Comparison of ENCODE assay signal across 13 cellular contexts in the genomic region with DNA sequence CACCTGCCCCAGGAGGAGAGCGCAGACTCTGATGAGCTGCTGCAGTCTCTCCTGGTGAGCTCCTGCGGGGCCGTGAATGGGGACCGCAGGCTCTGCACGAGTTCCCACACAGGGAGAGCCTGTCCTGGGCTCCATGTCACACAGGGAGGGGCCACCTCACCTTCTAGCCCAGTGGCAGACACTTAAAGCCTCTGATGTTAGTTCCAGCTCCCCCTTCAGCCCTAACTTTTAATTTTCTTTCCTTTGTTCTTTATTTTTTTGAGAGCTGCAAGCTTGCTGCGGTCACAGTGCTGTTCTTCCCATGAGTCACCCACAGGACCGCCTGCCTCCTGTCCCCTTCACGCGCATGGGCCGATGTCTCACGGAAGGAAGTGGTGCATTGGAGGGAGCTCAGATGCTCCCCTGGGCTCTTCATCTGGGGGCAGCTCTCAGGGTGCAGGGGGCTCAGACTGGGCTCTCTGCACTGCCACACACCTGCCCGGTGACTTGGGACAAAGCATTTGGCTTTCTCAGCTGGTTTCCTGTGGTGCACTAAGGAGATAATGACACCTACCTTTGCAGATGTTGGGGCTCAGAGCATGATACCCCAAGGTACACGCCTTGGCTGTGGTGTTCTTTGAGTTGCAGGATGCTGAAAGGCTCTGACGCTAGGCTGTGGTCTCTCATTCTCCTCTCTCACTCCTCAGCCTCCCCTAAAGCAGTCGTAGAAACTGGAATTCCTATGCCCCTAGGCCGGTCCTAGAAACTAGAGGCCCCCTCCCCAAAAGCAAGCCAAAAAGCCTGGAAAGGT. TPM values are rescaled to one million over a fixed set of nuclear protein-coding genes. Genes with fewer than 3 reads are reported as not detected.
DNase-seq lines count a peak whose midpoint lies in the region; ATAC-seq and TF ChIP-seq lines count a peak whose summit lies in the region.
"Had no signal": no experiment of that assay in that cellular context is flagged by ENCODE, and none has a peak within 500 bp of the region (broad histone marks: within the 10 kb centered on the region; RNA-seq: fewer than 3 reads in every experiment).

No MANE protein-coding gene starts in this region.

- H3K9me3 ChIP-seq in mucosa of descending colon, result no peaks in the 10 kb centered on the region
- H3K9me3 ChIP-seq: testis had no signal

- TF ChIP-seq CTCF in mucosa of descending colon (IDR thresholded peaks at IDR 0.05), result no peak

- H3K4me1 ChIP-seq in mucosa of descending colon (ENCODE audit: low read depth), result no peaks in the 10 kb centered on the region
- H3K4me1 ChIP-seq: testis had no signal

- ATAC-seq in left ventricle myocardium superior (no peak), mucosa of descending colon (peak; percentile 25), HG02870 (IDR thresholded peaks at IDR 0.05; ENCODE audit: unreplicated experiment) (no peak), GM18519 (IDR thresholded peaks at IDR 0.05; ENCODE audit: low FRiP score, unreplicated experiment) (no peak)

- H3K36me3 ChIP-seq in mucosa of descending colon (ENCODE audit: low read depth), result no peaks in the 10 kb centered on the region

- intact Hi-C loops in cardiac septum (cut with DNase I) (no loop called here), left ventricle myocardium superior (cut with micrococcal nuclease) (no loop called here), mucosa of descending colon (cut with DNase I, micrococcal nuclease) (no loop called here)

- peak; percentile 46 for DNase-seq in cardiac septum (ENCODE audit: low spot score)
- DNase-seq in left ventricle myocardium superior, result no peak
- peak; percentile 61 for DNase-seq in activated T-cell treated with anti-CD3 and anti-CD28 coated beads, Interleukin-2, amount 50 U/mL, for 1 hour
- DNase-seq in mucosa of descending colon, result no peak
- DNase-seq in stimulated activated CD8-positive, alpha-beta memory T cell treated with anti-CD3 and anti-CD28 coated beads, Interleukin-7, amount 100 ng/mL, for 4 hours (ENCODE audit: low read depth in 2 of 2), result peak; percentile 35 to 58
- DNase-seq in amniotic stem cell (lab: John Stamatoyannopoulos, UW), result no peak
- DNase-seq: cerebellar nuclear complex, NCI-H1417, nephron progenitor cell, testis had no signal

- no peak overlapping the region for H3K4me3 ChIP-seq in mucosa of descending colon
- H3K4me3 ChIP-seq: skin epidermis, testis had no signal

RNA-seq across cellular contexts. Expression of a gene that starts 37.2 kb away (rescaled TPM):
- total RNA-seq in cardiac septum (27.5 TPM), left ventricle myocardium superior (18.5 TPM), mucosa of descending colon (10 to 100 TPM in 2 of 3 donors, 1 to 10 TPM in 1; 9.3 to 52.4 (median 11.9) TPM)

Comparison
In these comparisons a context has a peak if more than half of its experiments do, and no peak if none do; other contexts are left out.
1. DNase-seq: peak in cardiac septum (single experiment), activated T-cell treated with anti-CD3 and anti-CD28 coated beads, Interleukin-2, amount 50 U/mL, for 1 hour (single experiment) and stimulated activated CD8-positive, alpha-beta memory T cell treated with anti-CD3 and anti-CD28 coated beads, Interleukin-7, amount 100 ng/mL, for 4 hours (2 of 2); none in left ventricle myocardium superior (single experiment), mucosa of descending colon (0 of 3) and amniotic stem cell (single experiment).